9 cellular contexts compared by ENCODE assay signal in the genomic region with DNA sequence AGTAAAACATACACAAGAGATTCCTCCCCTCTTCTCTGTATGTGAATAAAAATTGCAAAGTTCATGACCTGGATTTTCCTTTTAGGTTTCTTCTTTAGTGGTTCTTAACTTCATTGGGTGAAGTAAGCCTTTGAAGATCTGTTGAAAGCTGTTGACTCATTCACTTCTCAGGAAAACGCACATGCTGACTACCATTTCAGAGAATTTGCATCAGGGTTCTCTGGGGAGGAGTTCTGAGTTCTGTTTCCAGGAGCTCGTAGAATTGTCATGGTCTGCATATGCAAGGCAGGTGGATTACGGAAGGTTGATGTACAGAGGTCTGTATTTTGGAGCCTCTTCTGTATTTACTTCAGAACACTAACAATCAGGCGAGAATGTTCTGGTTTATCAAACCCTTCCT. TPM values are rescaled to one million over a fixed set of nuclear protein-coding genes. Genes with fewer than 3 reads are reported as not detected.
DNase-seq lines count a peak whose midpoint lies in the region; ATAC-seq and TF ChIP-seq lines count a peak whose summit lies in the region.
"Had no signal": no experiment of that assay in that cellular context is flagged by ENCODE, and none has a peak within 500 bp of the region (broad histone marks: within the 10 kb centered on the region; RNA-seq: fewer than 3 reads in every experiment).

No MANE protein-coding gene starts in this region.

- H3K27ac ChIP-seq in OCI-LY3 (ENCODE audit: low read length): no peak overlapping the region

- H4K20me1 ChIP-seq in OCI-LY3 (ENCODE audit: insufficient read depth, low read length): peaks cover 12% of the 10 kb centered on the region

- in situ Hi-C loops in G401 (cut with HindIII; ENCODE audit: low sequenced_read_pairs): no loop called here

- no peaks in the 10 kb centered on the region for H3K36me3 ChIP-seq in OCI-LY3 (replicated peaks; ENCODE audit: low read depth, low read length)

- no peaks in the 10 kb centered on the region for H3K9me3 ChIP-seq in OCI-LY3 (ENCODE audit: insufficient read depth, low read length)

- peak; percentile 51 for ATAC-seq in GM19351 (IDR thresholded peaks at IDR 0.05; ENCODE audit: unreplicated experiment)
- ATAC-seq in HG02623 (IDR thresholded peaks at IDR 0.05; ENCODE audit: unreplicated experiment): no peak
- no peak for ATAC-seq in GM21515 (IDR thresholded peaks at IDR 0.05; ENCODE audit: unreplicated experiment)

- no peak overlapping the region for H3K9ac ChIP-seq in OCI-LY3 (ENCODE audit: low read length)

- no peaks in the 10 kb centered on the region for H3K79me2 ChIP-seq in OCI-LY3 (ENCODE audit: low read length)

- no peak overlapping the region for H2AFZ ChIP-seq in OCI-LY3 (ENCODE audit: low read depth, low read length)

- peaks cover 22% of the 10 kb centered on the region for H3K4me1 ChIP-seq in OCI-LY3 (ENCODE audit: low read length)

- peak overlapping the region; percentile 59 for H3K4me3 ChIP-seq in OCI-LY3 (ENCODE audit: low read length)
- H3K4me3 ChIP-seq in cardiac fibroblast (replicated peaks in 1 of 2; ENCODE audit: low read depth in 2 of 2, low read length in 2 of 2): no peak overlapping the region

- peak overlapping the region; percentile 52 for H3K4me2 ChIP-seq in OCI-LY3 (ENCODE audit: low read length)

- TF ChIP-seq CTCF in OCI-LY3 (IDR thresholded peaks at IDR 0.05; ENCODE audit: low read depth, low read length): no peak
- TF ChIP-seq CTCF in cardiac fibroblast (IDR thresholded peaks at IDR 0.05; ENCODE audit: low read depth, low read length): no peak

- DNase-seq in cardiac fibroblast (ENCODE audit: low read depth in 2 of 2) (peak; percentile 70 to 95), G401 (ENCODE audit: low spot score) (no peak)
- peak; percentile 73 for DNase-seq in stimulated activated CD4-positive, alpha-beta T cell treated with anti-CD3 and anti-CD28 coated beads, Interleukin-4, amount 100 ng/mL, for 24 hours
- DNase-seq: NCI-H524 treated with DMSO at 0.1 percent for 48 hours had no signal

- H3K27me3 ChIP-seq in OCI-LY3 (ENCODE audit: low read depth, low read length): peaks cover 84% of the 10 kb centered on the region

RNA-seq across cellular contexts. Expression of gene SLC26A4, which starts 1.0 kb away (rescaled TPM):
- 0.03 TPM in 1 of 2 replicates, not detected in the other for total RNA-seq in G401 (2014; rRNA removed; shearing (Covaris generic))
- total RNA-seq: mononuclear cell had no signal
